Comparison of ENCODE assay signal across 14 cellular contexts in the genomic region with DNA sequence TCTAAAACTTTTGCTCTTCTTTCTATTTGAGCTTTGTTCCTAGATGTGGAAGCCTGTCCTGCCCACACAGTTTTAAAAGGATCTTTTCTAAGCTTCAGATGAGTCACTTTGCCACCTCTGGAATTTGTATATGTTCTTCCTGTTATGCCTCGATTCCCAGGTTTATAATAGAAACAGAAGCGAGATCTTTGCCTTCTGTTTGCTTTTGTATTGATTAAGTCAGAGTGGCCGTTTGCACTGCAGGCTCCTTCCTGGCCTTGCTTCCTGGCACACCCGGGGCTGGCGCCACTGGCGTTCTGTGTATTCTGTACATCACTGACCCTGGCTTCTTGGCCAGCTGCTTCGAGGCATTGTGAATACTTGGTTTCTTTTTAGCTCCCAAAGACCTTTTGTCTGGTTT.
DNase-seq lines count a peak whose midpoint lies in the region; ATAC-seq, FAIRE-seq and TF ChIP-seq lines count a peak whose summit lies in the region.
"Had no signal": no experiment of that assay in that cellular context is flagged by ENCODE, and none has a peak within 500 bp of the region (broad histone marks: within the 10 kb centered on the region; RNA-seq: fewer than 3 reads in every experiment).

No MANE protein-coding gene starts in this region.

- no peak overlapping the region for H3K9ac ChIP-seq in keratinocyte (ENCODE audit: control insufficient read depth, extremely low read depth, insufficient read depth, low read length)
- peak overlapping the region; percentile 39 to 42 for H3K9ac ChIP-seq in stomach smooth muscle (ENCODE audit: low read length in 2 of 2)

- DNase-seq in NCI-H146 (lab: John Stamatoyannopoulos, UW) (peak; percentile 58), NCI-H146 treated with DMSO at 0.1 percent for 48 hours (lab: John Stamatoyannopoulos, UW; ENCODE audit: unreplicated experiment) (no peak), astrocyte of the spinal cord (ENCODE audit: low read depth, low spot score) (peak; percentile 44), keratinocyte (ENCODE audit: low read depth, low spot score) (no peak), DMS153 (lab: John Stamatoyannopoulos, UW) (no peak)
- DNase-seq in stimulated activated effector memory CD8-positive, alpha-beta T cell treated with anti-CD3 and anti-CD28 coated beads, Interleukin-12 subunit alpha, Interleukin-12 subunit beta, amount 100 ng/mL, for 72 hours (ENCODE audit: low spot score in 2 of 2) = no peak
- DNase-seq: activated CD8-positive, alpha-beta memory T cell treated with anti-CD3 and anti-CD28 coated beads, Interleukin-2, amount 50 U/mL, for 48 hours; DMS79; SHP77 had no signal

- dilution Hi-C loops in keratinocyte (cut with MboI; ENCODE audit: extremely low pct_ligation_motif_present, low sequenced_read_pairs) = no loop called here

- H3K36me3 ChIP-seq in keratinocyte (ENCODE audit: control insufficient read depth in 2 of 2, extremely low read depth in 1 of 2, insufficient read depth in 2 of 2, low read length in 2 of 2) = peaks cover 6 to 35% of the 10 kb centered on the region in 2 experiments
- H3K36me3 ChIP-seq in stomach smooth muscle (ENCODE audit: control insufficient read depth in 2 of 2, insufficient read depth in 2 of 2, low read length in 2 of 2) = peaks cover 7 to 14% of the 10 kb centered on the region in 2 donors
- H3K36me3 ChIP-seq: HAP-1 had no signal

- H3K27me3 ChIP-seq in keratinocyte (ENCODE audit: control insufficient read depth, extremely low read depth, insufficient read depth, low read length) = no peaks in the 10 kb centered on the region
- H3K27me3 ChIP-seq in stomach smooth muscle (ENCODE audit: control insufficient read depth in 1 of 2, insufficient read depth in 2 of 2, low read length in 2 of 2) = no peaks in the 10 kb centered on the region

- no peaks in the 10 kb centered on the region for H4K20me1 ChIP-seq in keratinocyte (ENCODE audit: control insufficient read depth, extremely low read depth, insufficient read depth, low read length)

- H3K4me3 Mint-ChIP-seq in stimulated activated effector memory CD8-positive, alpha-beta T cell treated with anti-CD3 and anti-CD28 coated beads, Interleukin-12 subunit alpha, Interleukin-12 subunit beta, amount 100 ng/mL, for 72 hours = no peak overlapping the region

- in situ Hi-C loops in astrocyte of the spinal cord (cut with HindIII; ENCODE audit: low sequenced_read_pairs) = no loop called here

- H3K79me2 ChIP-seq in keratinocyte (ENCODE audit: control insufficient read depth, insufficient read depth, low read length) = no peaks in the 10 kb centered on the region

- H3K36me3 Mint-ChIP-seq in stimulated activated effector memory CD8-positive, alpha-beta T cell treated with anti-CD3 and anti-CD28 coated beads, Interleukin-12 subunit alpha, Interleukin-12 subunit beta, amount 100 ng/mL, for 72 hours = no peaks in the 10 kb centered on the region

- peaks cover 55% of the 10 kb centered on the region for H3K4me1 ChIP-seq in keratinocyte (ENCODE audit: control insufficient read depth, extremely low read depth, insufficient read depth, low read length)
- peaks cover 88% of the 10 kb centered on the region for H3K4me1 ChIP-seq in stomach smooth muscle (ENCODE audit: control insufficient read depth, insufficient read depth, low read length)

- H3K9me3 ChIP-seq in keratinocyte (ENCODE audit: control insufficient read depth, low read depth, low read length) (no peaks in the 10 kb centered on the region), stomach smooth muscle (ENCODE audit: control insufficient read depth in 2 of 2, low read length in 2 of 2) (no peaks in the 10 kb centered on the region)
- H3K9me3 ChIP-seq: HAP-1 had no signal

- H3K4me3 ChIP-seq in astrocyte of the spinal cord (ENCODE audit: low read depth, low read length) = no peak overlapping the region
- H3K4me3 ChIP-seq in keratinocyte (ENCODE audit: control insufficient read depth in 2 of 3, extremely low read depth in 1 of 3, insufficient read depth in 2 of 3, low read depth in 1 of 3, low read length in 3 of 3) = no peak overlapping the region
- H3K4me3 ChIP-seq in stomach smooth muscle (ENCODE audit: low read length in 2 of 2) = no peak overlapping the region
- H3K4me3 ChIP-seq: HAP-1 had no signal

- H3K9me3 Mint-ChIP-seq in stimulated activated effector memory CD8-positive, alpha-beta T cell treated with anti-CD3 and anti-CD28 coated beads, Interleukin-12 subunit alpha, Interleukin-12 subunit beta, amount 100 ng/mL, for 72 hours = no peaks in the 10 kb centered on the region

- no peaks in the 10 kb centered on the region for H3K4me1 Mint-ChIP-seq in stimulated activated effector memory CD8-positive, alpha-beta T cell treated with anti-CD3 and anti-CD28 coated beads, Interleukin-12 subunit alpha, Interleukin-12 subunit beta, amount 100 ng/mL, for 72 hours

- H3K27ac ChIP-seq in keratinocyte (ENCODE audit: control insufficient read depth, insufficient read depth, low read length) (no peak overlapping the region), stomach smooth muscle (ENCODE audit: low read length) (peak overlapping the region; percentile 93)
- H3K27ac ChIP-seq: 22Rv1 had no signal

- H2AFZ ChIP-seq in keratinocyte (ENCODE audit: control insufficient read depth, low read length) = no peak overlapping the region

- H3K9me1 ChIP-seq in keratinocyte (ENCODE audit: control insufficient read depth, extremely low read depth, insufficient read depth, low read length) = peaks cover 3% of the 10 kb centered on the region

- H3K27ac Mint-ChIP-seq in stimulated activated effector memory CD8-positive, alpha-beta T cell treated with anti-CD3 and anti-CD28 coated beads, Interleukin-12 subunit alpha, Interleukin-12 subunit beta, amount 100 ng/mL, for 72 hours = no peak overlapping the region

- TF ChIP-seq CTCF in astrocyte of the spinal cord (IDR thresholded peaks at IDR 0.05; ENCODE audit: low read depth, low read length) (no peak), keratinocyte (optimal IDR thresholded peaks at IDR 0.05 in 1 of 3, IDR thresholded peaks at IDR 0.05 in 1 of 3, conservative IDR thresholded peaks at IDR 0.05 in 1 of 3; ENCODE audit: extremely low read depth in 1 of 3, insufficient read depth in 2 of 3, low read length in 3 of 3) (no peak)

- H3K4me2 ChIP-seq in keratinocyte (ENCODE audit: control insufficient read depth, extremely low read depth, insufficient read depth, low read depth, low read length) = peak overlapping the region; percentile 17

- FAIRE-seq in keratinocyte (lab: Jason Lieb, UNC) = no peak

- ATAC-seq in HG03442 (IDR thresholded peaks at IDR 0.05; ENCODE audit: unreplicated experiment) = no peak
- no peak for ATAC-seq in stimulated activated effector memory CD8-positive, alpha-beta T cell treated with anti-CD3 and anti-CD28 coated beads, Interleukin-12 subunit alpha, Interleukin-12 subunit beta, amount 100 ng/mL, for 72 hours
- ATAC-seq: sciatic nerve had no signal

Comparison
In these comparisons a context has a peak if more than half of its experiments do, and no peak if none do; other contexts are left out.
1. DNase-seq: peak in NCI-H146 (single experiment) and astrocyte of the spinal cord (single experiment); none in NCI-H146 treated with DMSO at 0.1 percent for 48 hours (single experiment), keratinocyte (single experiment), stimulated activated effector memory CD8-positive, alpha-beta T cell treated with anti-CD3 and anti-CD28 coated beads, Interleukin-12 subunit alpha, Interleukin-12 subunit beta, amount 100 ng/mL, for 72 hours (0 of 2) and DMS153 (single experiment).